8 cellular contexts compared by ENCODE assay signal in genomic region chr14:77181603-77182437, GRCh38. TPM values are rescaled to one million over a fixed set of nuclear protein-coding genes. Genes with fewer than 3 reads are reported as not detected.
DNase-seq lines count a peak whose midpoint lies in the region; ATAC-seq and TF ChIP-seq lines count a peak whose summit lies in the region.

Gene TMEM63C (plus strand): TSS chr14:77181798. CDS start chr14:77218814, 37,016 bp downstream.

- H3K27me3 ChIP-seq in RWPE2 (ENCODE audit: insufficient read depth, poor library complexity, severe bottlenecking) (no peaks in the 10 kb centered on the region), left ventricle myocardium inferior (ENCODE audit: low read depth) (peaks cover 74% of the 10 kb centered on the region)

- H3K27ac ChIP-seq in 22Rv1 (peak within 1 kb of the TSS; percentile 59), RWPE2 (ENCODE audit: poor library complexity, severe bottlenecking) (no peak within 1 kb of the TSS), left ventricle myocardium inferior (replicated peaks) (no peak within 1 kb of the TSS)

- H3K4me1 ChIP-seq in RWPE2 (ENCODE audit: insufficient read depth, poor library complexity, severe bottlenecking) = peaks cover 9% of the 10 kb centered on the region
- peaks cover 13% of the 10 kb centered on the region for H3K4me1 ChIP-seq in left ventricle myocardium inferior

- TF ChIP-seq CTCF in 22Rv1 (IDR thresholded peaks at IDR 0.05) = peak; percentile 19; the same call in 1 of the 2 replicates
- TF ChIP-seq CTCF in LNCaP clone FGC (IDR thresholded peaks at IDR 0.05; ENCODE audit: control insufficient read depth, extremely low read depth, insufficient read depth) = 0 out of 2 replicates have a peak, but pooled peaks have one; percentile 6
- no peak for TF ChIP-seq CTCF in RWPE2 (IDR thresholded peaks at IDR 0.05; ENCODE audit: poor library complexity, severe bottlenecking)
- no peak for TF ChIP-seq CTCF in left ventricle myocardium inferior (IDR thresholded peaks at IDR 0.05; ENCODE audit: borderline replicate concordance)
- peak; percentile 21 for TF ChIP-seq CTCF in retinal pigment epithelial cell (conservative IDR thresholded peaks at IDR 0.05; ENCODE audit: low read depth, low read length)

- peak; percentile 91 for DNase-seq in LNCaP clone FGC (ENCODE audit: low read depth)
- peak; percentile 93 for DNase-seq in RWPE2 (ENCODE audit: low spot score)
- peak; percentile 38 for DNase-seq in activated gamma-delta T cell treated with anti-CD3 and anti-CD28 coated beads, Interleukin-2, amount 50 U/mL, for 16 hours (ENCODE audit: low read depth)
- no peak for DNase-seq in left ventricle myocardium inferior
- peak; percentile 61 for DNase-seq in retinal pigment epithelial cell (ENCODE audit: low read depth)
- DNase-seq in KG1 (lab: John Stamatoyannopoulos, UW) = no peak

- H3K36me3 ChIP-seq in RWPE2 (ENCODE audit: low read depth) = no peaks in the 10 kb centered on the region
- no peaks in the 10 kb centered on the region for H3K36me3 ChIP-seq in left ventricle myocardium inferior

- peak within 1 kb of the TSS; percentile 91 for H3K4me3 ChIP-seq in LNCaP clone FGC (ENCODE audit: low read depth, low read length)
- peak within 1 kb of the TSS; percentile 49 for H3K4me3 ChIP-seq in RWPE2 (ENCODE audit: severe bottlenecking)
- H3K4me3 ChIP-seq in left ventricle myocardium inferior = peak within 1 kb of the TSS; percentile 55
- peak within 1 kb of the TSS; percentile 69 for H3K4me3 ChIP-seq in retinal pigment epithelial cell (ENCODE audit: low read length)

- intact Hi-C loops in left ventricle myocardium inferior (cut with micrococcal nuclease) = no loop called here

- ATAC-seq in GM19438 (IDR thresholded peaks at IDR 0.05; ENCODE audit: low read depth, unreplicated experiment) (peak; percentile 62), RWPE2 (ENCODE audit: low read depth) (peak; percentile 97)

- H3K9me3 ChIP-seq in RWPE2 (ENCODE audit: severe bottlenecking) (no peaks in the 10 kb centered on the region), left ventricle myocardium inferior (replicated peaks) (no peaks in the 10 kb centered on the region)

RNA-seq across cellular contexts. Expression of gene TMEM63C, which starts in this region (rescaled TPM):
- total RNA-seq in left ventricle myocardium inferior = 0.63 TPM

Comparison
In these comparisons a context has a peak if more than half of its experiments do, and no peak if none do; other contexts are left out.
1. CTCF ChIP-seq: peak in 22Rv1 (single experiment), LNCaP clone FGC (single experiment) and retinal pigment epithelial cell (single experiment); none in RWPE2 (single experiment) and left ventricle myocardium inferior (single experiment).
2. DNase-seq: peak in LNCaP clone FGC (single experiment), RWPE2 (single experiment), activated gamma-delta T cell treated with anti-CD3 and anti-CD28 coated beads, Interleukin-2, amount 50 U/mL, for 16 hours (single experiment) and retinal pigment epithelial cell (single experiment); none in left ventricle myocardium inferior (single experiment) and KG1 (single experiment).
3. Peak in every context shown above with its lines, with median percentiles within 50 percentile points of each other: H3K4me3 ChIP-seq.